8 cellular contexts compared by ENCODE assay signal in genomic region chr1:148522072-148522471, GRCh38. TPM values are rescaled to one million over a fixed set of nuclear protein-coding genes. Genes with fewer than 3 reads are reported as not detected.
DNase-seq lines count a peak whose midpoint lies in the region; ATAC-seq and TF ChIP-seq lines count a peak whose summit lies in the region.
"Not testable (repeated sequence)": the region's sequence is repeated elsewhere in the genome, so short reads cannot be mapped to it uniquely, and the experiment has no call there.

No MANE protein-coding gene starts in this region.

- H3K9me3 ChIP-seq in neural progenitor cell (ENCODE audit: low read depth) = not testable (repeated sequence)

- not testable (repeated sequence) for TF ChIP-seq CTCF in foreskin fibroblast (IDR thresholded peaks at IDR 0.05; ENCODE audit: low read depth, low read length); neural progenitor cell (IDR thresholded peaks at IDR 0.05)

- not testable (repeated sequence) for H3K9me3 Mint-ChIP-seq in T-helper 1 cell treated with Interleukin-12 subunit alpha and Interleukin-12 subunit beta and Interleukin-4 antibody, amounts not matched to agents 30 μg/mL and 1 μg/mL, for 36 hours; neural progenitor cell

- peak overlapping the region; percentile 34 to 68 for H3K4me3 ChIP-seq in foreskin fibroblast (ENCODE audit: low read depth in 1 of 2, low read length in 2 of 2)
- H3K4me3 ChIP-seq in neural progenitor cell = not testable (repeated sequence)

- peak overlapping the region; percentile 38 for H3K4me2 ChIP-seq in neural progenitor cell

- H3K27ac Mint-ChIP-seq in T-helper 1 cell treated with Interleukin-12 subunit alpha and Interleukin-12 subunit beta and Interleukin-4 antibody, amounts not matched to agents 30 μg/mL and 1 μg/mL, for 36 hours = peak overlapping the region; percentile 97
- peak overlapping the region; percentile 99 for H3K27ac Mint-ChIP-seq in neural progenitor cell

- H3K4me1 Mint-ChIP-seq in T-helper 1 cell treated with Interleukin-12 subunit alpha and Interleukin-12 subunit beta and Interleukin-4 antibody, amounts not matched to agents 30 μg/mL and 1 μg/mL, for 36 hours (ENCODE audit: low read depth); neural progenitor cell: not testable (repeated sequence)

- H3K27me3 Mint-ChIP-seq in T-helper 1 cell treated with Interleukin-12 subunit alpha and Interleukin-12 subunit beta and Interleukin-4 antibody, amounts not matched to agents 30 μg/mL and 1 μg/mL, for 36 hours (ENCODE audit: low read depth); neural progenitor cell (ENCODE audit: insufficient read depth, low read depth): not testable (repeated sequence)

- not testable (repeated sequence) for H4K20me1 ChIP-seq in neural progenitor cell (ENCODE audit: low read depth)

- not testable (repeated sequence) for H3K4me1 ChIP-seq in neural progenitor cell

- H3K36me3 Mint-ChIP-seq in T-helper 1 cell treated with Interleukin-12 subunit alpha and Interleukin-12 subunit beta and Interleukin-4 antibody, amounts not matched to agents 30 μg/mL and 1 μg/mL, for 36 hours (ENCODE audit: low read depth); neural progenitor cell: not testable (repeated sequence)

- H3K27ac ChIP-seq in neural progenitor cell = peak overlapping the region; percentile 73

- not testable (repeated sequence) for H2AFZ ChIP-seq in neural progenitor cell (replicated peaks)

- H3K36me3 ChIP-seq in neural progenitor cell = not testable (repeated sequence)

- H3K9ac ChIP-seq in neural progenitor cell = not testable (repeated sequence)

- not testable (repeated sequence) for H3K79me2 ChIP-seq in neural progenitor cell (ENCODE audit: low read depth)

- ATAC-seq in HG02759 (IDR thresholded peaks at IDR 0.05; ENCODE audit: unreplicated experiment) = peak; percentile 58

- DNase-seq in DMS53 (lab: John Stamatoyannopoulos, UW) (peak; percentile 95), NCI-H2029 treated with DMSO at 0.1 percent for 48 hours (lab: John Stamatoyannopoulos, UW) (peak; percentile 67), foreskin fibroblast (peak; percentile 80 to 89), neural progenitor cell (ENCODE audit: low spot score) (peak; percentile 87)
- DNase-seq in activated naive CD4-positive, alpha-beta T cell treated with anti-CD3 and anti-CD28 coated beads, Interleukin-2, amount 50 U/mL, for 16 hours = peak; percentile 83
- DNase-seq in stimulated activated CD8-positive, alpha-beta memory T cell treated with anti-CD3 and anti-CD28 coated beads, Interleukin-7, amount 100 ng/mL, for 1 hour (ENCODE audit: low read depth in 2 of 2) = peak; percentile 55 to 61

- H3F3A ChIP-seq in neural progenitor cell (ENCODE audit: low read depth) = not testable (repeated sequence)

- H3K27me3 ChIP-seq in neural progenitor cell = not testable (repeated sequence)

- peak overlapping the region; percentile 77 for H3K4me3 Mint-ChIP-seq in T-helper 1 cell treated with Interleukin-12 subunit alpha and Interleukin-12 subunit beta and Interleukin-4 antibody, amounts not matched to agents 30 μg/mL and 1 μg/mL, for 36 hours
- peak overlapping the region; percentile 89 for H3K4me3 Mint-ChIP-seq in neural progenitor cell

RNA-seq across cellular contexts. Expression of gene PPIAL4G, which starts 39.0 kb away (rescaled TPM):
- total RNA-seq in neural progenitor cell (ENCODE audit: low replicate concordance) = 0.03 and 0.09 TPM in 2 replicates
